In genomic region chr10:27369832-27370231, GRCh38 we compare ENCODE assay signal across 13 cellular contexts.
DNase-seq lines count a peak whose midpoint lies in the region; ATAC-seq and TF ChIP-seq lines count a peak whose summit lies in the region.
"Had no signal": no experiment of that assay in that cellular context is flagged by ENCODE, and none has a peak within 500 bp of the region (broad histone marks: within the 10 kb centered on the region; RNA-seq: fewer than 3 reads in every experiment).

No MANE protein-coding gene starts in this region.

- no peak for ATAC-seq in GM18909 (IDR thresholded peaks at IDR 0.05; ENCODE audit: poor library complexity, unreplicated experiment)
- ATAC-seq: activated T-helper 17 cell treated with anti-CD3 and anti-CD28 coated beads, Interleukin-2, amount 50 U/mL, for 72 hours had no signal

- H3K36me3 ChIP-seq in Caco-2 (ENCODE audit: control insufficient read depth, insufficient read depth, low read length) (no peaks in the 10 kb centered on the region), sigmoid colon (no peaks in the 10 kb centered on the region)
- H3K36me3 ChIP-seq: thoracic aorta had no signal

- POLR2A ChIA-PET in Caco-2 (lab: Charles Lee) = no interaction called here

- CTCF ChIA-PET in Caco-2 (lab: Charles Lee) = interaction anchor here (0.7 to 1.6 kb wide), 7 partner anchors 43 to 1024 kb away, joined by 3 to 5 read pairs (median 3); partner anchors contain the start of gene RAB18

- no peaks in the 10 kb centered on the region for H3K36me3 Mint-ChIP-seq in Caco-2 (ENCODE audit: insufficient read depth, unreplicated experiment)
- H3K36me3 Mint-ChIP-seq: naive B cell had no signal

- no peaks in the 10 kb centered on the region for H3K9me3 Mint-ChIP-seq in Caco-2 (ENCODE audit: unreplicated experiment)
- H3K9me3 Mint-ChIP-seq: activated T-helper 17 cell treated with anti-CD3 and anti-CD28 coated beads, Interleukin-2, amount 50 U/mL, for 72 hours; naive B cell had no signal

- no peak for TF ChIP-seq EP300 in sigmoid colon (IDR thresholded peaks at IDR 0.05)

- TF ChIP-seq CTCF in Caco-2 (IDR thresholded peaks at IDR 0.05; ENCODE audit: insufficient read depth in 1 of 2, low read depth in 1 of 2, low read length in 1 of 2, severe bottlenecking in 1 of 2, unreplicated experiment in 1 of 2) = peak; percentile 26 to 43
- TF ChIP-seq CTCF in VCaP (conservative IDR thresholded peaks at IDR 0.05) = peak; percentile 53
- no peak for TF ChIP-seq CTCF in sigmoid colon (IDR thresholded peaks at IDR 0.05)

- no peak overlapping the region for H3K27ac Mint-ChIP-seq in Caco-2 (ENCODE audit: unreplicated experiment)
- H3K27ac Mint-ChIP-seq: activated T-helper 17 cell treated with anti-CD3 and anti-CD28 coated beads, Interleukin-2, amount 50 U/mL, for 72 hours; naive B cell had no signal

- no peak for TF ChIP-seq POLR2A in sigmoid colon (IDR thresholded peaks at IDR 0.05)

- intact Hi-C loops in Caco-2 (cut with micrococcal nuclease; ENCODE audit: unreplicated experiment) = loop anchor here (5.0 kb wide), 2 partner anchors 187 to 287 kb away; no protein-coding TSS in a partner anchor
- intact Hi-C loops in sigmoid colon (cut with DNase I) = no loop called here

- peaks cover 13% of the 10 kb centered on the region for H3K27me3 Mint-ChIP-seq in Caco-2 (ENCODE audit: insufficient read depth, unreplicated experiment)
- H3K27me3 Mint-ChIP-seq: activated T-helper 17 cell treated with anti-CD3 and anti-CD28 coated beads, Interleukin-2, amount 50 U/mL, for 72 hours had no signal

- H3K9me3 ChIP-seq in Caco-2 = no peaks in the 10 kb centered on the region
- no peaks in the 10 kb centered on the region for H3K9me3 ChIP-seq in sigmoid colon
- H3K9me3 ChIP-seq: thoracic aorta had no signal

- H3K4me3 Mint-ChIP-seq in Caco-2 (ENCODE audit: unreplicated experiment) = no peak overlapping the region
- H3K4me3 Mint-ChIP-seq: activated T-helper 17 cell treated with anti-CD3 and anti-CD28 coated beads, Interleukin-2, amount 50 U/mL, for 72 hours; naive B cell had no signal

- no peak overlapping the region for H3K4me3 ChIP-seq in Caco-2 (ENCODE audit: low read depth, low read length)
- no peak overlapping the region for H3K4me3 ChIP-seq in sigmoid colon
- H3K4me3 ChIP-seq: thoracic aorta had no signal

- H3K4me1 ChIP-seq in Caco-2 (no peaks in the 10 kb centered on the region), sigmoid colon (no peaks in the 10 kb centered on the region)

- H3K27ac ChIP-seq in VCaP (no peak overlapping the region), sigmoid colon (no peak overlapping the region)
- H3K27ac ChIP-seq: thoracic aorta had no signal

- no peaks in the 10 kb centered on the region for H3K4me1 Mint-ChIP-seq in Caco-2 (ENCODE audit: low read depth, unreplicated experiment)

- WGBS in sigmoid colon, 2 donors = 84 to 88% methylated on average over 3 of the region's 3 CpGs

- H3K27me3 ChIP-seq in Caco-2 (replicated peaks; ENCODE audit: control insufficient read depth, insufficient read depth, low read length) = no peaks in the 10 kb centered on the region
- H3K27me3 ChIP-seq in sigmoid colon = peaks cover 0 to 3% (median 0%) of the 10 kb centered on the region in 3 donors

- no TSS peak for BruUV-seq in Caco-2 (replicated peaks; lab: Mats Ljungman, UMichigan)

- DNase-seq in Caco-2 (no peak), HuH-7.5 (ENCODE audit: low spot score) (peak; percentile 8), kidney tubule cell (ENCODE audit: low spot score) (peak; percentile 16), pons (ENCODE audit: low spot score) (no peak), sigmoid colon (no peak), HuH-7 (ENCODE audit: low spot score) (no peak)
- DNase-seq: KG1; naive B cell; stimulated activated CD4-positive, alpha-beta T cell treated with anti-CD3 and anti-CD28 coated beads, Interleukin-4, amount 100 ng/mL, for 24 hours had no signal

Comparison
In these comparisons a context has a peak if more than half of its experiments do, and no peak if none do; other contexts are left out.
1. DNase-seq: peak in HuH-7.5 (single experiment) and kidney tubule cell (single experiment); none in Caco-2 (0 of 2), pons (single experiment), sigmoid colon (single experiment) and HuH-7 (single experiment).
2. CTCF ChIP-seq: peak in Caco-2 (2 of 2) and VCaP (single experiment); none in sigmoid colon (0 of 4).